In the genomic region with DNA sequence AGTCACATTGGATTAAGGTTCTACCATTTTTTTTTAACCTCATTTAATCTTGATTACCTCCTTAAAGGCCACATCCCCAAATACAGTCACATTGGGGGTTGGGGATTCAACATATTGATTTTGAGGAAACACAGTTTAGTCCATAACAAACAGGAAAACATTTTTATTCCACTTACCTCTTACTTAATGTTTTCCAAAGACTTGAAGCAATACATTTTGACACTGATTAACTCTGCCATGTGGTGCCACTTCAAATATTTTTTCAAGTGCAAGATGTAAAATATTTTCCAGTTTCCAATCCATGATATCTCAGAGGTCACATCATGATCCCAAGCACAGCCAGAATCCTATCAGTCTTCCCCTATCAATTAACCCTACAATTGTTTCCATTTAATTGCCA, we compare ENCODE assay signal across 29 cellular contexts.
"Had no signal": no experiment of that assay in that cellular context is flagged by ENCODE, and none has a peak within 500 bp of the region (broad histone marks: within the 10 kb centered on the region; RNA-seq: fewer than 3 reads in every experiment).

No MANE protein-coding gene starts in this region.

- H3K36me3 Mint-ChIP-seq: stimulated activated effector memory CD8-positive, alpha-beta T cell treated with anti-CD3 and anti-CD28 coated beads, Interleukin-12 subunit alpha, Interleukin-12 subunit beta, amount 100 ng/mL, for 72 hours had no signal

- H3K4me1 Mint-ChIP-seq: stimulated activated effector memory CD8-positive, alpha-beta T cell treated with anti-CD3 and anti-CD28 coated beads, Interleukin-12 subunit alpha, Interleukin-12 subunit beta, amount 100 ng/mL, for 72 hours had no signal

- DNase-seq: dorsolateral prefrontal cortex; effector CD8-positive, alpha-beta T cell; endodermal cell; foreskin keratinocyte; glutamatergic neuron; heart right ventricle; hippocampal formation; left cardiac atrium; left lung; mesendoderm; midbrain; naive thymus-derived CD4-positive, alpha-beta T cell; nephron progenitor cell; nucleus accumbens; ovary; posterior cingulate gyrus; right cardiac atrium; sigmoid colon; stimulated activated CD4-positive, alpha-beta T cell treated with anti-CD3 and anti-CD28 coated beads, Interleukin-2, amount 100 ng/mL, for 24 hours; stimulated activated CD4-positive, alpha-beta T cell treated with anti-CD3 and anti-CD28 coated beads, Interleukin-4, amount 100 ng/mL, for 24 hours; stimulated activated naive CD4-positive, alpha-beta T cell treated with Interleukin-2 at 50 U/mL for 16 hours; trophoblast cell had no signal

- H3K4me3 Mint-ChIP-seq: endodermal cell; naive thymus-derived CD4-positive, alpha-beta T cell; stimulated activated effector memory CD8-positive, alpha-beta T cell treated with anti-CD3 and anti-CD28 coated beads, Interleukin-12 subunit alpha, Interleukin-12 subunit beta, amount 100 ng/mL, for 72 hours had no signal

- H3K4me3 ChIP-seq: dorsolateral prefrontal cortex, esophagus muscularis mucosa, gastroesophageal sphincter, heart right ventricle, left lung, ovary, sigmoid colon, stomach, thyroid gland, vagina had no signal

- H3K27ac ChIP-seq: dorsolateral prefrontal cortex, epithelial cell of prostate, esophagus muscularis mucosa, foreskin keratinocyte, gastroesophageal sphincter, heart right ventricle, left lung, ovary, sigmoid colon, thyroid gland, vagina had no signal

- H3K27me3 Mint-ChIP-seq: naive thymus-derived CD4-positive, alpha-beta T cell had no signal

- H3K36me3 ChIP-seq: esophagus muscularis mucosa, gastroesophageal sphincter, heart right ventricle, left lung, ovary, sigmoid colon, stomach, thyroid gland, vagina had no signal

- H3K27ac Mint-ChIP-seq: endodermal cell; naive thymus-derived CD4-positive, alpha-beta T cell; stimulated activated effector memory CD8-positive, alpha-beta T cell treated with anti-CD3 and anti-CD28 coated beads, Interleukin-12 subunit alpha, Interleukin-12 subunit beta, amount 100 ng/mL, for 72 hours had no signal

- H3K4me1 ChIP-seq: foreskin keratinocyte had no signal

- ATAC-seq: gastroesophageal sphincter; heart right ventricle; left lung; naive thymus-derived CD4-positive, alpha-beta T cell; right cardiac atrium; stimulated activated effector memory CD8-positive, alpha-beta T cell treated with anti-CD3 and anti-CD28 coated beads, Interleukin-12 subunit alpha, Interleukin-12 subunit beta, amount 100 ng/mL, for 72 hours had no signal

- H3K9me3 ChIP-seq: esophagus muscularis mucosa, gastroesophageal sphincter, left lung, ovary, sigmoid colon, stomach, thyroid gland, vagina had no signal
